9 cellular contexts compared by ENCODE assay signal in the genomic region with DNA sequence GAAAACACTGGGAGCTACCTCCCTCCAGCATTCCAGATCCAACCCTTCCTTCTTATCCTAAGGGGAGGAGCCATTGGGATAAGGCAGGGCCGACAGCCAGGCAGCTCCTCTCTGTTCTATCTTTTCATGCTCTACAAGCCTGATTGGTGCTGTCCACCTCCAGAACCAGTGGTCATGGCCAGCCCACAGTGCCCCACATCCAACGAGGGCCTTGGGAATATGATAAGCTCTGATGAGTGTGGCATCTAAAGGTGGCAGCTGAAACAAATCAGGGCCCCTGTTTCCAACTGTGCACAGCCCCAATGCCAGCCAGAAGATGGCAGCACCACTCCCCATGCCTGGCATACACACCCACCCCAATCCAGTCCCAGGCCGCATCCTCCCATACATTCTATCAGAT.
DNase-seq lines count a peak whose midpoint lies in the region; ATAC-seq and TF ChIP-seq lines count a peak whose summit lies in the region.
"Had no signal": no experiment of that assay in that cellular context is flagged by ENCODE, and none has a peak within 500 bp of the region (broad histone marks: within the 10 kb centered on the region; RNA-seq: fewer than 3 reads in every experiment).

No MANE protein-coding gene starts in this region.

- DNase-seq in NCI-H1436 (lab: John Stamatoyannopoulos, UW) (peak; percentile 34), NCI-H1436 treated with DMSO at 0.1 percent for 48 hours (lab: John Stamatoyannopoulos, UW) (no peak), adipocyte (ENCODE audit: low read depth) (peak; percentile 22), left kidney (ENCODE audit: low read depth, low spot score) (peak; percentile 53), NCI-H2107 (lab: John Stamatoyannopoulos, UW) (no peak), OCI-M2 (lab: John Stamatoyannopoulos, UW; ENCODE audit: unreplicated experiment) (no peak), vagina (ENCODE audit: extremely low spot score in 2 of 2) (no peak)
- DNase-seq: activated B cell treated with CpG ODN at 0.5 μM for 24 hours had no signal

- peak; percentile 59 for ATAC-seq in HG02885 (IDR thresholded peaks at IDR 0.05; ENCODE audit: poor library complexity, unreplicated experiment)

- intact Hi-C loops in vagina (cut with DNase I), result no loop called here

- no peak overlapping the region for H3K9ac ChIP-seq in adipocyte (ENCODE audit: low read length)

- TF ChIP-seq POLR2A in vagina (IDR thresholded peaks at IDR 0.05), result no peak

- TF ChIP-seq CTCF in vagina (IDR thresholded peaks at IDR 0.05), result no peak

- H3K27ac ChIP-seq in vagina, result no peak overlapping the region

- no peaks in the 10 kb centered on the region for H3K27me3 ChIP-seq in adipocyte (replicated peaks; ENCODE audit: control insufficient read depth, insufficient read depth, low read length)
- H3K27me3 ChIP-seq in vagina, result no peaks in the 10 kb centered on the region

- H3K36me3 ChIP-seq in adipocyte (ENCODE audit: control insufficient read depth, insufficient read depth, low read length, severe bottlenecking) (no peaks in the 10 kb centered on the region), vagina (no peaks in the 10 kb centered on the region)

- H3K4me1 ChIP-seq in adipocyte (ENCODE audit: control insufficient read depth, insufficient read depth, low read length) (no peaks in the 10 kb centered on the region), vagina (no peaks in the 10 kb centered on the region)

- H3K9me3 ChIP-seq in adipocyte (ENCODE audit: control insufficient read depth, low read length), result no peaks in the 10 kb centered on the region
- no peaks in the 10 kb centered on the region for H3K9me3 ChIP-seq in vagina

- no peak overlapping the region for H3K4me3 ChIP-seq in adipocyte (ENCODE audit: low read length)
- no peak overlapping the region for H3K4me3 ChIP-seq in vagina

Comparison
In these comparisons a context has a peak if more than half of its experiments do, and no peak if none do; other contexts are left out.
1. DNase-seq: peak in NCI-H1436 (single experiment), adipocyte (single experiment) and left kidney (single experiment); none in NCI-H1436 treated with DMSO at 0.1 percent for 48 hours (single experiment), NCI-H2107 (single experiment), OCI-M2 (single experiment) and vagina (0 of 2).